In the genomic region with DNA sequence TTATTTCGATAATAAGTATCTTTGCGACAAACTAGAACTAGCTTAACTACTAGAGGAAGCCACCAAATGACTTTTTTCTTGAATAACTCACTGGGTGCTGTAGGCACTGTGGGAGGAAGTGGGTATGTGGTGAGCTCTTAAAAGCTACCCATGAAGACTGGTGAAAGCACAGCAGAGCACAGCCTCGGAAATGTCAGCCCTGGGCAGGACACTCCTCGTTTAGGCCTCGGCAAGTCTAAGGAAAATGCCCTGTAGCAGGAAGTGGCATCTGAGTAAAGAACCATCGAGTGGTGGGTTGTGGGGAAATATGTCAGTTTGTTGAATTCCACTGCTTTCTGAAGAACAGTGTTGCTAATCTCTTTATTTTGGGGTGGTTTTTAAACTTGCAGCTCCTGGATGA, we compare ENCODE assay signal across 8 cellular contexts. TPM values are rescaled to one million over a fixed set of nuclear protein-coding genes. Genes with fewer than 3 reads are reported as not detected.
DNase-seq lines count a peak whose midpoint lies in the region; ATAC-seq and TF ChIP-seq lines count a peak whose summit lies in the region.

No MANE protein-coding gene starts in this region.

- H3K27me3 ChIP-seq in esophagus (ENCODE audit: control insufficient read depth in 1 of 2, insufficient read depth in 2 of 2, low read length in 2 of 2) (no peaks in the 10 kb centered on the region), smooth muscle cell (ENCODE audit: low read depth) (no peaks in the 10 kb centered on the region)

- H3K9me3 ChIP-seq in esophagus (ENCODE audit: control insufficient read depth in 2 of 2, insufficient read depth in 1 of 2, low read depth in 1 of 2, low read length in 1 of 2) (no peaks in the 10 kb centered on the region), smooth muscle cell (replicated peaks; ENCODE audit: low read depth) (no peaks in the 10 kb centered on the region)

- H3K36me3 ChIP-seq in esophagus (ENCODE audit: control insufficient read depth in 2 of 2, insufficient read depth in 2 of 2, low read length in 1 of 2) (peaks cover 0 to 17% of the 10 kb centered on the region in 2 donors), smooth muscle cell (ENCODE audit: low read depth) (no peaks in the 10 kb centered on the region)

- peaks cover 55% of the 10 kb centered on the region for H3K36me3 Mint-ChIP-seq in activated CD4-positive, alpha-beta T cell treated with anti-CD3 and anti-CD28 coated beads, Interleukin-2, amount 10 ng/mL, durations not matched to agents 7 days and 5 days (ENCODE audit: low read depth)

- H3K4me1 ChIP-seq in esophagus (ENCODE audit: control insufficient read depth in 2 of 2, insufficient read depth in 2 of 2, low read length in 1 of 2), result no peaks in the 10 kb centered on the region
- peaks cover 14% of the 10 kb centered on the region for H3K4me1 ChIP-seq in smooth muscle cell (ENCODE audit: low read depth)

- POLR2A ChIA-PET in activated CD4-positive, alpha-beta T cell treated with anti-CD3 and anti-CD28 coated beads, Interleukin-2, amount 10 ng/mL, durations not matched to agents 7 days and 5 days (lab: Charles Lee), result interaction anchor here (1.0 kb wide), 1 partner anchor 10 kb away, joined by 3 read pairs; no protein-coding TSS in a partner anchor

- no peaks in the 10 kb centered on the region for H3K9me3 Mint-ChIP-seq in activated CD4-positive, alpha-beta T cell treated with anti-CD3 and anti-CD28 coated beads, Interleukin-2, amount 10 ng/mL, durations not matched to agents 7 days and 5 days

- peak overlapping the region; percentile 73 for H3K4me2 ChIP-seq in smooth muscle cell

- H3K4me3 ChIP-seq in esophagus (ENCODE audit: low read depth in 1 of 2, low read length in 2 of 2) (peak overlapping the region in 1 of 2 donors; percentile 6), smooth muscle cell (no peak overlapping the region)

- peak overlapping the region; percentile 92 for H3K9ac ChIP-seq in smooth muscle cell (ENCODE audit: low read depth)

- H2AFZ ChIP-seq in smooth muscle cell (ENCODE audit: low read depth), result no peak overlapping the region

- no peaks in the 10 kb centered on the region for H3K27me3 Mint-ChIP-seq in activated CD4-positive, alpha-beta T cell treated with anti-CD3 and anti-CD28 coated beads, Interleukin-2, amount 10 ng/mL, durations not matched to agents 7 days and 5 days

- peaks cover 43% of the 10 kb centered on the region for H3F3A ChIP-seq in smooth muscle cell (ENCODE audit: low read depth)

- 76 to 78% methylated on average over 6 of the region's 6 CpGs for WGBS in esophagus, 2 donors
- 35% methylated on average over 6 of the region's 6 CpGs for WGBS in smooth muscle cell (ENCODE audit: low lambda C conversion rate)

- peak overlapping the region; percentile 73 for H3K4me3 Mint-ChIP-seq in activated CD4-positive, alpha-beta T cell treated with anti-CD3 and anti-CD28 coated beads, Interleukin-2, amount 10 ng/mL, durations not matched to agents 7 days and 5 days

- ATAC-seq in GM19023 (IDR thresholded peaks at IDR 0.05; ENCODE audit: unreplicated experiment) (peak; percentile 28), HG03460 (IDR thresholded peaks at IDR 0.05; ENCODE audit: unreplicated experiment) (peak; percentile 77), GM21576 (IDR thresholded peaks at IDR 0.05; ENCODE audit: unreplicated experiment) (no peak)

- H4K20me1 ChIP-seq in smooth muscle cell (ENCODE audit: low read depth), result no peaks in the 10 kb centered on the region

- H3K27ac Mint-ChIP-seq in activated CD4-positive, alpha-beta T cell treated with anti-CD3 and anti-CD28 coated beads, Interleukin-2, amount 10 ng/mL, durations not matched to agents 7 days and 5 days, result peak overlapping the region; percentile 97

- peaks cover 56% of the 10 kb centered on the region for H3K4me1 Mint-ChIP-seq in activated CD4-positive, alpha-beta T cell treated with anti-CD3 and anti-CD28 coated beads, Interleukin-2, amount 10 ng/mL, durations not matched to agents 7 days and 5 days

- TF ChIP-seq CTCF in smooth muscle cell (IDR thresholded peaks at IDR 0.05; ENCODE audit: borderline replicate concordance, insufficient read depth, poor library complexity, severe bottlenecking), result no peak

- H3K27ac ChIP-seq in esophagus (ENCODE audit: low read depth in 2 of 2, low read length in 1 of 2) (peak overlapping the region; percentile 54 to 72), smooth muscle cell (ENCODE audit: low read depth) (peak overlapping the region; percentile 100)

- CTCF ChIA-PET in activated CD4-positive, alpha-beta T cell treated with anti-CD3 and anti-CD28 coated beads, Interleukin-2, amount 10 ng/mL, durations not matched to agents 7 days and 5 days (lab: Charles Lee), result interaction anchor here (0.5 to 1.2 kb wide), 4 partner anchors 11 to 207 kb away, joined by 3 to 5 read pairs (median 4); no protein-coding TSS in a partner anchor

- H3K79me2 ChIP-seq in smooth muscle cell (ENCODE audit: low read depth), result no peaks in the 10 kb centered on the region

- DNase-seq in activated CD4-positive, alpha-beta T cell treated with anti-CD3 and anti-CD28 coated beads, Interleukin-2, amount 10 ng/mL, durations not matched to agents 7 days and 5 days, result peak; percentile 89
- DNase-seq in smooth muscle cell (lab: John Stamatoyannopoulos, UW; ENCODE audit: unreplicated experiment), result no peak
- DNase-seq in globus pallidus (ENCODE audit: low spot score), result no peak
- DNase-seq in dermis blood vessel endothelial cell, result no peak

RNA-seq across cellular contexts. Expression of a gene that starts 44.0 kb away (rescaled TPM):
- total RNA-seq in activated CD4-positive, alpha-beta T cell treated with anti-CD3 and anti-CD28 coated beads, Interleukin-2, amount 10 ng/mL, durations not matched to agents 7 days and 5 days, result 1 to 10 TPM; 1.0 to 1.2 TPM
- polyA plus RNA-seq in esophagus (10 to 100 TPM; 12.8 to 16.4 TPM), smooth muscle cell (49.7 and 59.3 TPM in 2 replicates)
- total RNA-seq in smooth muscle cell (28.0 and 39.8 TPM in 2 replicates), dermis blood vessel endothelial cell (8.2 and 12.3 TPM in 2 replicates)
